ENCODE assay signal across 13 cellular contexts in the genomic region with DNA sequence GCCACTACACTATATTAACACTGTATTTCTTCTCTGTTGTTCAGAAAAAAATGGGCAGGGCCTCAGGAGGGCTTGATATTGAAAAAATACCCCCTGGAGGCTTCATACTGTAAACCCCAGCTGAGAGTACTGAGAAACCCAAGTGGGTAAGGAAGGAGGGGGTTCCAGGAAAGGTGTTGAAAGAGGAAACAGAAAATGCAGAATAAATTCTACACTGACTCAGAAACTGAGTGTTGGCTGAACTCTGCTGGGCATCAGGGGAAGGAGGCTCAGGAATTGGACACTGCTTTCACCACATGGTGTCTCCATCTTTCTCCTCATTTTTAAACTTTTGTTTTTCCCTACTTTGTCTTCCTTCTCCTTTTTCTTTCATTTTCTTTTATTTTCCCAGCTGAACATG.
DNase-seq lines count a peak whose midpoint lies in the region; ATAC-seq, FAIRE-seq and TF ChIP-seq lines count a peak whose summit lies in the region.
"Had no signal": no experiment of that assay in that cellular context is flagged by ENCODE, and none has a peak within 500 bp of the region (broad histone marks: within the 10 kb centered on the region; RNA-seq: fewer than 3 reads in every experiment).

No MANE protein-coding gene starts in this region.

- CTCF ChIA-PET in HepG2 (lab: Yijun Ruan, JAX; ENCODE audit: low intra/inter-chr PET ratio, low total read pairs), result no interaction called here

- H3K9me3 Mint-ChIP-seq in astrocyte (ENCODE audit: unreplicated experiment), result peaks cover 6% of the 10 kb centered on the region

- peaks cover 4% of the 10 kb centered on the region for H3K9me3 ChIP-seq in DND-41 (ENCODE audit: insufficient read depth, low read length, severe bottlenecking)
- no peaks in the 10 kb centered on the region for H3K9me3 ChIP-seq in astrocyte (ENCODE audit: insufficient read depth, low read depth, low read length)
- no peaks in the 10 kb centered on the region for H3K9me3 ChIP-seq in upper lobe of left lung
- H3K9me3 ChIP-seq in left ventricle myocardium inferior (replicated peaks), result no peaks in the 10 kb centered on the region
- no peaks in the 10 kb centered on the region for H3K9me3 ChIP-seq in HepG2 (ENCODE audit: low read length)
- H3K9me3 ChIP-seq: esophagus squamous epithelium, ovary, testis had no signal

- H3K36me3 ChIP-seq in DND-41 (ENCODE audit: insufficient read depth, low read length) (no peaks in the 10 kb centered on the region), astrocyte (ENCODE audit: insufficient read depth, low read length) (no peaks in the 10 kb centered on the region), upper lobe of left lung (peaks cover 0 to 3% (median 0%) of the 10 kb centered on the region in 4 donors), left ventricle myocardium inferior (no peaks in the 10 kb centered on the region), HepG2 (replicated peaks in 1 of 2; ENCODE audit: control insufficient read depth in 1 of 2, insufficient read depth in 2 of 2, low read length in 2 of 2) (no peaks in the 10 kb centered on the region)
- H3K36me3 ChIP-seq: esophagus squamous epithelium, ovary had no signal

- no peak overlapping the region for H3K4me3 ChIP-seq in DND-41 (ENCODE audit: low read depth in 1 of 2, low read length in 2 of 2)
- peak overlapping the region; percentile 6 for H3K4me3 ChIP-seq in astrocyte (ENCODE audit: insufficient read depth, low read depth, low read length)
- H3K4me3 ChIP-seq in upper lobe of left lung, result no peak overlapping the region
- H3K4me3 ChIP-seq in left ventricle myocardium inferior, result no peak overlapping the region
- H3K4me3 ChIP-seq in HepG2 (replicated peaks in 1 of 3; ENCODE audit: insufficient read depth in 1 of 3, low read depth in 2 of 3, low read length in 3 of 3), result no peak overlapping the region
- H3K4me3 ChIP-seq: esophagus squamous epithelium, ovary, testis had no signal

- H3K4me2 ChIP-seq in DND-41 (ENCODE audit: insufficient read depth, low read length) (peak overlapping the region; percentile 7), astrocyte (ENCODE audit: low read length) (peak overlapping the region; percentile 75), HepG2 (ENCODE audit: low read depth, low read length) (no peak overlapping the region)
- H3K4me2 ChIP-seq: KMS-11 had no signal

- in situ Hi-C loops in HepG2 (cut with HindIII; ENCODE audit: extremely low pct_ligation_motif_present, low pct_unique_long_range_greater_than_20kb), result no loop called here

- H3K79me2 ChIP-seq in DND-41 (ENCODE audit: insufficient read depth, low read length) (no peaks in the 10 kb centered on the region), astrocyte (ENCODE audit: insufficient read depth, low read length) (no peaks in the 10 kb centered on the region), HepG2 (ENCODE audit: insufficient read depth, low read length) (no peaks in the 10 kb centered on the region)

- H3K4me1 Mint-ChIP-seq in astrocyte (ENCODE audit: low read depth, unreplicated experiment), result peaks cover 24% of the 10 kb centered on the region

- TF ChIP-seq CTCF in DND-41 (IDR thresholded peaks at IDR 0.05; ENCODE audit: borderline replicate concordance, extremely low read depth, low read length, poor library complexity, severe bottlenecking), result peak; percentile 76
- TF ChIP-seq CTCF in astrocyte (IDR thresholded peaks at IDR 0.05; ENCODE audit: insufficient read depth, low read depth, low read length), result peak; percentile 19
- no peak for TF ChIP-seq CTCF in upper lobe of left lung (IDR thresholded peaks at IDR 0.05)
- no peak for TF ChIP-seq CTCF in left ventricle myocardium inferior (IDR thresholded peaks at IDR 0.05; ENCODE audit: borderline replicate concordance)
- TF ChIP-seq CTCF in HepG2 (CRISPR knock-in tag; IDR thresholded peaks at IDR 0.05), result no peak

- POLR2A ChIA-PET in HepG2 (lab: Yijun Ruan, JAX), result no interaction called here

- peak overlapping the region; percentile 86 for H3K27ac Mint-ChIP-seq in astrocyte (ENCODE audit: unreplicated experiment)

- H4K20me1 ChIP-seq in DND-41 (ENCODE audit: insufficient read depth, low read length) (no peaks in the 10 kb centered on the region), astrocyte (ENCODE audit: insufficient read depth, low read length) (no peaks in the 10 kb centered on the region), HepG2 (ENCODE audit: insufficient read depth, low read length) (no peaks in the 10 kb centered on the region)

- H2AFZ ChIP-seq in DND-41 (ENCODE audit: low read depth, low read length) (no peak overlapping the region), astrocyte (ENCODE audit: low read depth, low read length) (no peak overlapping the region), HepG2 (ENCODE audit: low read length) (no peak overlapping the region)

- TF ChIP-seq RAD21 in HepG2 (CRISPR knock-in tag; IDR thresholded peaks at IDR 0.05), result no peak

- H3K27me3 Mint-ChIP-seq in astrocyte (ENCODE audit: low read depth, unreplicated experiment), result no peaks in the 10 kb centered on the region

- no peak overlapping the region for H3K4me3 Mint-ChIP-seq in astrocyte (ENCODE audit: unreplicated experiment)

- intact Hi-C loops in left ventricle myocardium inferior (cut with micrococcal nuclease) (no loop called here), HepG2 (cut with micrococcal nuclease; ENCODE audit: unreplicated experiment) (no loop called here)

- peak overlapping the region; percentile 25 for H3K9ac ChIP-seq in DND-41 (ENCODE audit: low read depth, low read length)
- peak overlapping the region; percentile 56 for H3K9ac ChIP-seq in astrocyte (ENCODE audit: low read length)
- H3K9ac ChIP-seq in HepG2 (ENCODE audit: insufficient read depth, low read depth, low read length), result no peak overlapping the region
- H3K9ac ChIP-seq: KMS-11 had no signal

- H3K4me1 ChIP-seq in DND-41 (ENCODE audit: insufficient read depth, low read length), result peaks cover 25% of the 10 kb centered on the region
- H3K4me1 ChIP-seq in astrocyte (ENCODE audit: insufficient read depth, low read length), result peaks cover 13% of the 10 kb centered on the region
- peaks cover 0 to 4% (median 0%) of the 10 kb centered on the region in 4 donors for H3K4me1 ChIP-seq in upper lobe of left lung
- H3K4me1 ChIP-seq in left ventricle myocardium inferior, result peaks cover 11% of the 10 kb centered on the region
- peaks cover 11% of the 10 kb centered on the region for H3K4me1 ChIP-seq in HepG2 (ENCODE audit: insufficient read depth, low read length)
- H3K4me1 ChIP-seq: esophagus squamous epithelium, testis had no signal

- H3K27ac ChIP-seq in DND-41 (ENCODE audit: low read length) (peak overlapping the region; percentile 48), astrocyte (ENCODE audit: low read depth, low read length) (peak overlapping the region; percentile 72), upper lobe of left lung (no peak overlapping the region), left ventricle myocardium inferior (replicated peaks) (no peak overlapping the region), HepG2 (ENCODE audit: extremely low read length, insufficient read depth, low read length) (no peak overlapping the region)
- H3K27ac ChIP-seq: esophagus squamous epithelium, KMS-11, ovary, testis had no signal

- TF ChIP-seq POLR2A in upper lobe of left lung (IDR thresholded peaks at IDR 0.05) (no peak), HepG2 (IDR thresholded peaks at IDR 0.05; ENCODE audit: insufficient read depth in 1 of 2, low read depth in 2 of 2, low read length in 2 of 2) (no peak)

- peaks cover 4% of the 10 kb centered on the region for H3K36me3 Mint-ChIP-seq in astrocyte (ENCODE audit: low read depth, unreplicated experiment)

- H3K27me3 ChIP-seq in DND-41 (ENCODE audit: insufficient read depth, low read length, poor library complexity), result no peaks in the 10 kb centered on the region
- no peaks in the 10 kb centered on the region for H3K27me3 ChIP-seq in astrocyte (ENCODE audit: insufficient read depth, low read length)
- no peaks in the 10 kb centered on the region for H3K27me3 ChIP-seq in upper lobe of left lung
- no peaks in the 10 kb centered on the region for H3K27me3 ChIP-seq in left ventricle myocardium inferior (ENCODE audit: low read depth)
- H3K27me3 ChIP-seq in HepG2 (ENCODE audit: control insufficient read depth in 1 of 2, insufficient read depth in 2 of 2, low read length in 2 of 2), result no peaks in the 10 kb centered on the region
- H3K27me3 ChIP-seq: esophagus squamous epithelium, ovary, testis had no signal

- peak; percentile 39 for DNase-seq in DND-41
- peak; percentile 5 to 26 for DNase-seq in Kasumi-1 (lab: John Stamatoyannopoulos, UW)
- no peak for DNase-seq in astrocyte (ENCODE audit: low read depth)
- peak; percentile 4 for DNase-seq in kidney glomerular epithelial cell (lab: John Stamatoyannopoulos, UW)
- no peak for DNase-seq in upper lobe of left lung
- no peak for DNase-seq in midbrain (lab: John Stamatoyannopoulos, UW)
- DNase-seq in left ventricle myocardium inferior, result no peak
- no peak for DNase-seq in HepG2 (ENCODE audit: low spot score)
- DNase-seq: esophagus squamous epithelium, left ventricle myocardium superior, ovary, testis had no signal

- peak; percentile 89 for ATAC-seq in DND-41 (ENCODE audit: insufficient read depth, low read depth)
- ATAC-seq in upper lobe of left lung (ENCODE audit: low FRiP score in 2 of 2), result no peak
- ATAC-seq in HepG2, result no peak
- ATAC-seq: left ventricle myocardium superior had no signal

- TF ChIP-seq EP300 in upper lobe of left lung (IDR thresholded peaks at IDR 0.05), result no peak
- no peak for TF ChIP-seq EP300 in HepG2 (IDR thresholded peaks at IDR 0.05; ENCODE audit: low read depth in 2 of 2, low read length in 2 of 2)
- no peak for TF ChIP-seq EP300 in HepG2 (CRISPR knock-in tag; IDR thresholded peaks at IDR 0.05; ENCODE audit: borderline replicate concordance)

- BruUV-seq in HepG2 (replicated peaks; lab: Mats Ljungman, UMichigan), result no TSS peak

- FAIRE-seq in astrocyte (lab: Jason Lieb, UNC), result peak; percentile 73
- no peak for FAIRE-seq in HepG2 (lab: Jason Lieb, UNC)

TF ChIP-seq in HepG2, 621 proteins besides CTCF, POLR2A, EP300 and RAD21 (continues in another document):
- no peak for TF ChIP-seq NONO (IDR thresholded peaks at IDR 0.05)
- TF ChIP-seq NONO (CRISPR knock-in tag; conservative IDR thresholded peaks at IDR 0.05), result no peak
- TF ChIP-seq, protein P1, sequence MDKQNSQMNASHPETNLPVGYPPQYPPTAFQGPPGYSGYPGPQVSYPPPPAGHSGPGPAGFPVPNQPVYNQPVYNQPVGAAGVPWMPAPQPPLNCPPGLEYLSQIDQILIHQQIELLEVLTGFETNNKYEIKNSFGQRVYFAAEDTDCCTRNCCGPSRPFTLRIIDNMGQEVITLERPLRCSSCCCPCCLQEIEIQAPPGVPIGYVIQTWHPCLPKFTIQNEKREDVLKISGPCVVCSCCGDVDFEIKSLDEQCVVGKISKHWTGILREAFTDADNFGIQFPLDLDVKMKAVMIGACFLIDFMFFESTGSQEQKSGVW (CRISPR knock-in tag; IDR thresholded peaks at IDR 0.05; ENCODE audit: borderline replicate concordance), result no peak
- no peak for TF ChIP-seq DNMT1 (CRISPR knock-in tag; IDR thresholded peaks at IDR 0.05)
- TF ChIP-seq HNRNPUL1 (IDR thresholded peaks at IDR 0.05; ENCODE audit: low read depth, low read length), result no peak
- TF ChIP-seq RXRA (CRISPR knock-in tag; IDR thresholded peaks at IDR 0.05), result no peak
- no peak for TF ChIP-seq WIZ (CRISPR knock-in tag; IDR thresholded peaks at IDR 0.05)

Comparison
In these comparisons a context has a peak if more than half of its experiments do, and no peak if none do; other contexts are left out.
1. DNase-seq: peak in DND-41 (single experiment), Kasumi-1 (2 of 2) and kidney glomerular epithelial cell (single experiment); none in astrocyte (single experiment), upper lobe of left lung (0 of 2), midbrain (single experiment), left ventricle myocardium inferior (single experiment) and HepG2 (single experiment).
2. H3K27ac ChIP-seq: peak in DND-41 (single experiment) and astrocyte (single experiment); none in upper lobe of left lung (0 of 4), left ventricle myocardium inferior (single experiment) and HepG2 (single experiment).
3. CTCF ChIP-seq: peak in DND-41 (single experiment) and astrocyte (single experiment); none in upper lobe of left lung (0 of 6), left ventricle myocardium inferior (single experiment) and HepG2 (single experiment).